ENCODE assay signal across 10 cellular contexts in genomic region chr6:35392111-35392702, GRCh38.
DNase-seq lines count a peak whose midpoint lies in the region; FAIRE-seq and TF ChIP-seq lines count a peak whose summit lies in the region.
"Had no signal": no experiment of that assay in that cellular context is flagged by ENCODE, and none has a peak within 500 bp of the region (broad histone marks: within the 10 kb centered on the region; RNA-seq: fewer than 3 reads in every experiment).

No MANE protein-coding gene starts in this region.

- no peak for FAIRE-seq in GM19239 (lab: Jason Lieb, UNC)

- TF ChIP-seq CTCF in HEK293 (tag by site-specific recombination; IDR thresholded peaks at IDR 0.05) (no peak), epithelial cell of esophagus (IDR thresholded peaks at IDR 0.05; ENCODE audit: insufficient read depth, low read depth, low read length, missing control alignments) (peak; percentile 3)

- no peak overlapping the region for H3K9ac ChIP-seq in rectal smooth muscle tissue (ENCODE audit: low read length)

- POLR2A ChIA-PET in HEK293 (lab: Yijun Ruan, JAX), result no interaction called here

- DNase-seq in NCI-H345 treated with DMSO at 0.1 percent for 48 hours (lab: John Stamatoyannopoulos, UW; ENCODE audit: unreplicated experiment) (peak; percentile 65), epithelial cell of esophagus (ENCODE audit: low read depth) (peak; percentile 99), T-helper 9 cell (no peak), dedifferentiated amniotic fluid mesenchymal stem cell (ENCODE audit: extremely low spot score) (no peak), GM19239 (ENCODE audit: insufficient read length, low spot score) (no peak), GOT3 (lab: John Stamatoyannopoulos, UW) (no peak)
- DNase-seq: activated CD4-positive, CD25-positive, alpha-beta regulatory T cell; stimulated activated CD4-positive, alpha-beta T cell treated with anti-CD3 and anti-CD28 coated beads, Interleukin-4, amount 100 ng/mL, for 4 hours had no signal

- no peak overlapping the region for H3K27ac ChIP-seq in HEK293 (ENCODE audit: extremely low read depth, low read depth, low read length)
- H3K27ac ChIP-seq in rectal smooth muscle tissue (ENCODE audit: low read depth, low read length), result no peak overlapping the region

- H3K9me3 ChIP-seq in HEK293 (ENCODE audit: control insufficient read depth, insufficient read depth, low read depth, low read length), result no peaks in the 10 kb centered on the region

- H3K4me3 ChIP-seq in HEK293 (ENCODE audit: low read depth, low read length) (no peak overlapping the region), epithelial cell of esophagus (ENCODE audit: low read length) (peak overlapping the region; percentile 50), rectal smooth muscle tissue (ENCODE audit: low read length) (peak overlapping the region; percentile 45)

- CTCF ChIA-PET in HEK293 (lab: Yijun Ruan, JAX), result interaction anchor here (0.7 to 2.1 kb wide), 3 partner anchors 23 to 75 kb away, joined by 3 to 10 read pairs (median 4); no protein-coding TSS in a partner anchor

- no peaks in the 10 kb centered on the region for H3K36me3 ChIP-seq in HEK293 (ENCODE audit: control insufficient read depth in 2 of 2, insufficient read depth in 1 of 2, low read length in 2 of 2)
- no peaks in the 10 kb centered on the region for H3K36me3 ChIP-seq in rectal smooth muscle tissue (ENCODE audit: control insufficient read depth, insufficient read depth, low read length)

- H3K4me1 ChIP-seq in HEK293 (ENCODE audit: control insufficient read depth, insufficient read depth, low read length) (peaks cover 4% of the 10 kb centered on the region; the same call in 1 of the 2 replicates), rectal smooth muscle tissue (ENCODE audit: control insufficient read depth, insufficient read depth, low read length) (no peaks in the 10 kb centered on the region)

- H3K27me3 ChIP-seq in rectal smooth muscle tissue (ENCODE audit: control insufficient read depth, insufficient read depth, low read length), result no peaks in the 10 kb centered on the region

TF ChIP-seq in HEK293, 187 proteins besides CTCF, POLR2A, EP300 and RAD21:
- TF ChIP-seq ZFHX2 (tag by site-specific recombination; conservative IDR thresholded peaks at IDR 0.05), result peak; percentile 63
- TF ChIP-seq ZIC2 (tag by site-specific recombination; IDR thresholded peaks at IDR 0.05), result peak; percentile 70; the same call in 1 of the 2 replicates
- TF ChIP-seq ZNF548 (tag by site-specific recombination; IDR thresholded peaks at IDR 0.05), result no peak
- TF ChIP-seq EGR2 (tag by site-specific recombination; IDR thresholded peaks at IDR 0.05; ENCODE audit: low read depth), result peak; percentile 24; the same call in 1 of the 2 replicates
- TF ChIP-seq WT1 (tag by site-specific recombination; IDR thresholded peaks at IDR 0.05), result no peak
- no peak for TF ChIP-seq ZNF112 (tag by site-specific recombination; IDR thresholded peaks at IDR 0.05)
- 0 out of 2 replicates have a peak, but pooled peaks have one; percentile 12 for TF ChIP-seq ZBTB20 (tag by site-specific recombination; IDR thresholded peaks at IDR 0.05)
- TF ChIP-seq GLIS1 (tag by site-specific recombination; IDR thresholded peaks at IDR 0.05), result peak; percentile 27; the same call in 1 of the 2 replicates
- TF ChIP-seq ZNF645 (tag by site-specific recombination; IDR thresholded peaks at IDR 0.05), result no peak
- TF ChIP-seq ZNF530 (tag by site-specific recombination; IDR thresholded peaks at IDR 0.05; ENCODE audit: low read depth), result no peak
- TF ChIP-seq ZBTB44 (tag by site-specific recombination; IDR thresholded peaks at IDR 0.05), result peak; percentile 83

Comparison
In these comparisons a context has a peak if more than half of its experiments do, and no peak if none do; other contexts are left out.
1. DNase-seq: peak in NCI-H345 treated with DMSO at 0.1 percent for 48 hours (single experiment) and epithelial cell of esophagus (single experiment); none in T-helper 9 cell (single experiment), dedifferentiated amniotic fluid mesenchymal stem cell (single experiment), GM19239 (single experiment) and GOT3 (single experiment).